21 cellular contexts compared by ENCODE assay signal in genomic region chr1:211604548-211604947, GRCh38.
"Had no signal": no experiment of that assay in that cellular context is flagged by ENCODE, and none has a peak within 500 bp of the region (broad histone marks: within the 10 kb centered on the region; RNA-seq: fewer than 3 reads in every experiment).

No MANE protein-coding gene starts in this region.

- H3K27ac Mint-ChIP-seq: effector memory CD8-positive, alpha-beta T cell; nephron had no signal

- H3K4me3 Mint-ChIP-seq: effector memory CD8-positive, alpha-beta T cell; nephron had no signal

- H3K4me1 ChIP-seq: gastrocnemius medialis, sigmoid colon, stomach had no signal

- H3K4me3 ChIP-seq: esophagus muscularis mucosa, gastrocnemius medialis, sigmoid colon, skin epidermis, stomach, thoracic aorta, transverse colon had no signal

- ATAC-seq: effector memory CD8-positive, alpha-beta T cell; gastrocnemius medialis; heart right ventricle; left cardiac atrium; left ventricle myocardium superior had no signal

- H3K27ac ChIP-seq: epithelial cell of prostate, esophagus muscularis mucosa, gastrocnemius medialis, heart right ventricle, sigmoid colon, skin epidermis, stomach, thoracic aorta, transverse colon had no signal

- H3K9me3 Mint-ChIP-seq: effector memory CD8-positive, alpha-beta T cell; immature natural killer cell; nephron had no signal

- H3K36me3 ChIP-seq: esophagus muscularis mucosa, gastrocnemius medialis, heart right ventricle, sigmoid colon, stomach, thoracic aorta, transverse colon had no signal

- H3K36me3 Mint-ChIP-seq: naive B cell had no signal

- H3K9me3 ChIP-seq: esophagus muscularis mucosa, gastrocnemius medialis, heart right ventricle, sigmoid colon, stomach, thoracic aorta, transverse colon had no signal

- H3K27me3 ChIP-seq: esophagus muscularis mucosa, heart right ventricle, sigmoid colon, stomach, transverse colon had no signal

- DNase-seq: effector memory CD8-positive, alpha-beta T cell; gastrocnemius medialis; heart right ventricle; immature natural killer cell; kidney; left cardiac atrium; left ventricle myocardium superior; mesendoderm; naive B cell; sigmoid colon; stimulated activated CD4-positive, alpha-beta T cell treated with anti-CD3 and anti-CD28 coated beads, Interleukin-2, amount 100 ng/mL, for 24 hours; stimulated activated CD4-positive, alpha-beta T cell treated with anti-CD3 and anti-CD28 coated beads, Interleukin-4, amount 100 ng/mL, for 4 hours; stimulated activated naive CD4-positive, alpha-beta T cell; stomach; substantia nigra; transverse colon had no signal
